8 cellular contexts compared by ENCODE assay signal in the genomic region with DNA sequence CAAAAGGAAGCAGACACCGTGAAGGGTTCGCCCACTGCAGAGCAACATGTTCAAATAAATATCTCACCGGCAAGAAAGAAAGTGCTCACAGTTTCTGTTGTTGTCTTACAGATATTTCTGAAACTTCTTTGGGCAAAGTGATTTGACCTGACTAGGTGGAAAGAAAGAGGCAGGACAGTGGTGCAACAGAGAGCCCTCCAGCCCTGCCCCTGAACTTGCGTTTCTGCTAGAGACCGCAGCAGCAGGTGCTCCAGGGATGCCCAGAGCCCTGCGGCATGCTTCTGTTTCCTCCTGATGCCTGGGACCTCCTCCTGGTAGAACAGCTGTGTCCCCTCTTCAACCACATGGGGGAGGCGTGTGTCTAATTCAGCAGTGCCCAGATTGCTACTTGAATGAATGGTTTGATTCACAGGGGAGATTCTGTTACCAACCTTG.
DNase-seq lines count a peak whose midpoint lies in the region; ATAC-seq, FAIRE-seq and TF ChIP-seq lines count a peak whose summit lies in the region.

No MANE protein-coding gene starts in this region.

- no peaks in the 10 kb centered on the region for H3K36me3 ChIP-seq in GM06990 (ENCODE audit: control insufficient read depth, insufficient read depth, low read length)
- peaks cover 0 to 6% (median 0%) of the 10 kb centered on the region in 4 donors for H3K36me3 ChIP-seq in esophagus muscularis mucosa

- ATAC-seq in HG03196 (IDR thresholded peaks at IDR 0.05; ENCODE audit: unreplicated experiment) (peak; percentile 59), HG02852 (IDR thresholded peaks at IDR 0.05; ENCODE audit: unreplicated experiment) (no peak)

- peaks cover 19% of the 10 kb centered on the region for H3K4me1 Mint-ChIP-seq in T-helper 2 cell treated with Interferon-gamma antibody and Interleukin-4, amounts not matched to agents 5 μg/mL and 100 μg/mL, for 36 hours (ENCODE audit: low read depth)

- H3K36me3 Mint-ChIP-seq in T-helper 2 cell treated with Interferon-gamma antibody and Interleukin-4, amounts not matched to agents 5 μg/mL and 100 μg/mL, for 36 hours (ENCODE audit: low read depth) = peaks cover 10% of the 10 kb centered on the region

- FAIRE-seq in H54 (lab: Jason Lieb, UNC) = no peak

- H3K4me3 Mint-ChIP-seq in T-helper 2 cell treated with Interferon-gamma antibody and Interleukin-4, amounts not matched to agents 5 μg/mL and 100 μg/mL, for 36 hours = no peak overlapping the region

- intact Hi-C loops in esophagus muscularis mucosa (cut with DNase I) = loop anchor here (5.0 kb wide), 3 partner anchors 38 to 193 kb away; no protein-coding TSS in a partner anchor

- peak; percentile 44 for TF ChIP-seq CTCF in GM06990 (IDR thresholded peaks at IDR 0.05; ENCODE audit: insufficient read depth, low read length, poor library complexity, severe bottlenecking)
- TF ChIP-seq CTCF in esophagus muscularis mucosa (IDR thresholded peaks at IDR 0.05) = peak; percentile 45 to 57 (median 55)

- no peaks in the 10 kb centered on the region for H3K27me3 Mint-ChIP-seq in T-helper 2 cell treated with Interferon-gamma antibody and Interleukin-4, amounts not matched to agents 5 μg/mL and 100 μg/mL, for 36 hours (ENCODE audit: low read depth)

- peak overlapping the region; percentile 80 to 88 (median 86) for H3K27ac ChIP-seq in esophagus muscularis mucosa (replicated peaks in 1 of 4)

- WGBS in esophagus muscularis mucosa = 43% methylated on average over 7 of the region's 7 CpGs

- H3K27me3 ChIP-seq in GM06990 (replicated peaks; ENCODE audit: control insufficient read depth, insufficient read depth, low read length) (no peaks in the 10 kb centered on the region), esophagus muscularis mucosa (peaks cover 0 to 4% (median 0%) of the 10 kb centered on the region in 4 donors)

- H3K4me3 ChIP-seq in GM06990 (replicated peaks; ENCODE audit: low read depth, low read length) (no peak overlapping the region), esophagus muscularis mucosa (no peak overlapping the region)

- peaks cover 26 to 81% (median 75%) of the 10 kb centered on the region in 4 donors for H3K4me1 ChIP-seq in esophagus muscularis mucosa

- DNase-seq in GM06990 (ENCODE audit: extremely low read depth, insufficient read length) (no peak), esophagus muscularis mucosa (ENCODE audit: extremely low spot score) (peak; percentile 89), H54 (ENCODE audit: insufficient read length, low spot score) (no peak), NCI-H446 (lab: John Stamatoyannopoulos, UW) (no peak)
- DNase-seq in T-helper 2 cell treated with Interferon-gamma antibody and Interleukin-4, amounts not matched to agents 5 μg/mL and 100 μg/mL, for 36 hours (ENCODE audit: low spot score) = peak; percentile 17
- DNase-seq in stimulated activated CD4-positive, alpha-beta T cell treated with anti-CD3 and anti-CD28 coated beads, Interleukin-1b, Interleukin-23, amount 100 ng/mL, for 48 hours = peak; percentile 16

- H3K27ac Mint-ChIP-seq in T-helper 2 cell treated with Interferon-gamma antibody and Interleukin-4, amounts not matched to agents 5 μg/mL and 100 μg/mL, for 36 hours = peak overlapping the region; percentile 8

- TF ChIP-seq POLR2A in esophagus muscularis mucosa (IDR thresholded peaks at IDR 0.05; ENCODE audit: low read depth) = no peak
- no peak for TF ChIP-seq POLR2A in H54 (IDR thresholded peaks at IDR 0.05; ENCODE audit: low read depth, low read length)

- H3K9me3 Mint-ChIP-seq in T-helper 2 cell treated with Interferon-gamma antibody and Interleukin-4, amounts not matched to agents 5 μg/mL and 100 μg/mL, for 36 hours = no peaks in the 10 kb centered on the region

- TF ChIP-seq EP300 in esophagus muscularis mucosa (IDR thresholded peaks at IDR 0.05) = no peak

- H3K9me3 ChIP-seq in esophagus muscularis mucosa = no peaks in the 10 kb centered on the region

Comparison
In these comparisons a context has a peak if more than half of its experiments do, and no peak if none do; other contexts are left out.
1. DNase-seq: peak in T-helper 2 cell treated with Interferon-gamma antibody and Interleukin-4, amounts not matched to agents 5 μg/mL and 100 μg/mL, for 36 hours (single experiment), esophagus muscularis mucosa (single experiment) and stimulated activated CD4-positive, alpha-beta T cell treated with anti-CD3 and anti-CD28 coated beads, Interleukin-1b, Interleukin-23, amount 100 ng/mL, for 48 hours (single experiment); none in GM06990 (single experiment), H54 (single experiment) and NCI-H446 (0 of 2).